Comparison of ENCODE assay signal across 1 cellular context in the genomic region with DNA sequence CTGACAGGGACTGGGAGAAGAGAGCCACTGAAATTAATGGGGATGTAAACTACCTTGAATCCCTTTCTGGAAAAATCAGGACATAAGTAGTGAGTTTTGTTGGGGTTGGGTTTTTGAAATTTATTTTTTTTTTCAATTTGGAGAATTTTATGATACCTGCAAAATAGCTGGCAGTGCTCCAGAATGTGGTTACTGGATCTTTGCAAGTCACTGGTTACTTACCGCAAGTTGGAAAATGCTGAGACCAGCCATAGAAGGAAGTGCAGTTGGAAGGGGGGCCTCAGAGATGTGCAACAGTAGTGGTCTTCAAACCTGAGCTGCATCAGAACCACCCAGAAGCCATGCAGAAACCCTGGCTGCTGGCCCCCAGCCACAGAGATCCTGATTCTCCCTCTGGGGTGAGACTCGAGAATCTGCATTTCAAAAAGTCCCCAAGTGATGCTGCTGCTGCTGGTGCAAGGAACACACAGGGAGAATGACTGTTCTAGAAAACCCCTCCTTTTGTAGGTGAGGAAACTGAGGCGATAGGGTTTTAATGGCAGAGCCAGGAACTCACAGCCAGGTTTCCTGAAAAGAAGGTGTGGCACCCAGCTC.
TF ChIP-seq lines count a peak whose summit lies in the region.

No MANE protein-coding gene starts in this region.

TF ChIP-seq in H1, 55 proteins besides CTCF, POLR2A, EP300 and RAD21:
- TF ChIP-seq EGR1 (IDR thresholded peaks at IDR 0.05; ENCODE audit: borderline replicate concordance, low read depth, low read length) = no peak
- no peak for TF ChIP-seq GABPA (IDR thresholded peaks at IDR 0.05; ENCODE audit: borderline replicate concordance, insufficient read depth, low read length)
- no peak for TF ChIP-seq POLR2AphosphoS5 (IDR thresholded peaks at IDR 0.05; ENCODE audit: low read depth, low read length)
- TF ChIP-seq CREB1 (IDR thresholded peaks at IDR 0.05) = no peak
- TF ChIP-seq, protein P1, sequence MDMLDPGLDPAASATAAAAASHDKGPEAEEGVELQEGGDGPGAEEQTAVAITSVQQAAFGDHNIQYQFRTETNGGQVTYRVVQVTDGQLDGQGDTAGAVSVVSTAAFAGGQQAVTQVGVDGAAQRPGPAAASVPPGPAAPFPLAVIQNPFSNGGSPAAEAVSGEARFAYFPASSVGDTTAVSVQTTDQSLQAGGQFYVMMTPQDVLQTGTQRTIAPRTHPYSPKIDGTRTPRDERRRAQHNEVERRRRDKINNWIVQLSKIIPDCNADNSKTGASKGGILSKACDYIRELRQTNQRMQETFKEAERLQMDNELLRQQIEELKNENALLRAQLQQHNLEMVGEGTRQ (IDR thresholded peaks at IDR 0.05; ENCODE audit: low read length) = no peak
- no peak for TF ChIP-seq RFX5 (IDR thresholded peaks at IDR 0.05; ENCODE audit: borderline replicate concordance, low read depth, low read length)
- no peak for TF ChIP-seq PHF8 (conservative IDR thresholded peaks at IDR 0.05; ENCODE audit: low read depth, low read length)
- no peak for TF ChIP-seq SIX5 (IDR thresholded peaks at IDR 0.05; ENCODE audit: low read depth, low read length)
- TF ChIP-seq BCL11A (IDR thresholded peaks at IDR 0.05; ENCODE audit: low read depth in 2 of 2, low read length in 2 of 2) = no peak
- no peak for TF ChIP-seq JUND (IDR thresholded peaks at IDR 0.05; ENCODE audit: low read length)
- TF ChIP-seq JUN (IDR thresholded peaks at IDR 0.05; ENCODE audit: low read depth, low read length) = no peak
- no peak for TF ChIP-seq RXRA (IDR thresholded peaks at IDR 0.05; ENCODE audit: insufficient read depth, low read depth, low read length)
- TF ChIP-seq CHD2 (IDR thresholded peaks at IDR 0.05; ENCODE audit: low read length) = no peak
- no peak for TF ChIP-seq ASH2L (IDR thresholded peaks at IDR 0.05; ENCODE audit: low read length)
- no peak for TF ChIP-seq ZNF274 (IDR thresholded peaks at IDR 0.05; ENCODE audit: borderline replicate concordance, extremely low read depth, low read length)
- TF ChIP-seq KDM4A (IDR thresholded peaks at IDR 0.05; ENCODE audit: low read depth, low read length, severe bottlenecking) = no peak
- TF ChIP-seq EZH2 (IDR thresholded peaks at IDR 0.05; ENCODE audit: low read depth, low read length, severe bottlenecking) = no peak
